Comparison of ENCODE assay signal across 8 cellular contexts in genomic region chr1:156282143-156282478, GRCh38. TPM values are rescaled to one million over a fixed set of nuclear protein-coding genes. Genes with fewer than 3 reads are reported as not detected.
DNase-seq lines count a peak whose midpoint lies in the region; ATAC-seq and TF ChIP-seq lines count a peak whose summit lies in the region.

No MANE protein-coding gene starts in this region.

- H3K4ac ChIP-seq in mesenchymal stem cell (ENCODE audit: low read depth in 1 of 2, low read length in 2 of 2), result peak overlapping the region in 1 of 2 experiments; percentile 71

- peak overlapping the region; percentile 81 for H3K4me3 ChIP-seq in A673 (ENCODE audit: low read depth, low read length, poor library complexity, severe bottlenecking)
- peak overlapping the region; percentile 89 for H3K4me3 ChIP-seq in mesenchymal stem cell (ENCODE audit: insufficient read depth in 1 of 2, low read depth in 1 of 2, low read length in 2 of 2)
- H3K4me3 ChIP-seq in aorta (ENCODE audit: low read length in 2 of 2), result peak overlapping the region; percentile 67 to 90

- peaks cover 8% of the 10 kb centered on the region for H3K4me1 ChIP-seq in A673 (ENCODE audit: insufficient read depth, low read length, poor library complexity, severe bottlenecking)
- peaks cover 9% of the 10 kb centered on the region for H3K4me1 ChIP-seq in mesenchymal stem cell (ENCODE audit: control insufficient read depth, insufficient read depth, low read depth, low read length)
- H3K4me1 ChIP-seq in aorta (ENCODE audit: control insufficient read depth in 1 of 2, insufficient read depth in 2 of 2, low read length in 2 of 2), result peaks cover 0 to 8% of the 10 kb centered on the region in 2 donors

- no peak overlapping the region for H2BK12ac ChIP-seq in mesenchymal stem cell (ENCODE audit: low read length in 2 of 2)

- H3K27me3 ChIP-seq in A673 (replicated peaks; ENCODE audit: insufficient read depth, low read depth, low read length, poor library complexity), result no peaks in the 10 kb centered on the region
- H3K27me3 ChIP-seq in mesenchymal stem cell (ENCODE audit: control insufficient read depth in 1 of 2, insufficient read depth in 1 of 2, low read length in 2 of 2), result no peaks in the 10 kb centered on the region
- no peaks in the 10 kb centered on the region for H3K27me3 ChIP-seq in aorta (ENCODE audit: control insufficient read depth in 1 of 2, insufficient read depth in 2 of 2, low read length in 1 of 2)

- POLR2A ChIA-PET in A673 (lab: Charles Lee; ENCODE audit: low non-redundant PET), result interaction anchor here (0.6 kb wide), 2 partner anchors 11 to 54 kb away, joined by 3 to 5 read pairs; no protein-coding TSS in a partner anchor

- no peak overlapping the region for H4K91ac ChIP-seq in mesenchymal stem cell (ENCODE audit: low read length)

- no peaks in the 10 kb centered on the region for H3K9me3 ChIP-seq in A673 (ENCODE audit: low read depth, low read length, poor library complexity, severe bottlenecking)
- H3K9me3 ChIP-seq in mesenchymal stem cell (ENCODE audit: control insufficient read depth, low read length), result no peaks in the 10 kb centered on the region
- H3K9me3 ChIP-seq in aorta (ENCODE audit: control insufficient read depth, low read length), result no peaks in the 10 kb centered on the region

- peaks cover 22% of the 10 kb centered on the region for H3K79me1 ChIP-seq in mesenchymal stem cell (replicated peaks; ENCODE audit: low read length, poor library complexity, severe bottlenecking)

- H3K18ac ChIP-seq in mesenchymal stem cell (ENCODE audit: low read depth in 1 of 2, low read length in 2 of 2), result peak overlapping the region in 1 of 2 experiments; percentile 79

- H3K4me2 ChIP-seq in mesenchymal stem cell (ENCODE audit: low read length, poor library complexity, severe bottlenecking), result peak overlapping the region; percentile 83

- peaks cover 34% of the 10 kb centered on the region for H3K36me3 ChIP-seq in A673 (ENCODE audit: insufficient read depth, low read length, poor library complexity, severe bottlenecking)
- H3K36me3 ChIP-seq in mesenchymal stem cell (ENCODE audit: control insufficient read depth in 1 of 2, insufficient read depth in 2 of 2, low read depth in 1 of 2, low read length in 2 of 2), result peaks cover 35% of the 10 kb centered on the region in 2 experiments
- peaks cover 0 to 2% of the 10 kb centered on the region in 2 donors for H3K36me3 ChIP-seq in aorta (ENCODE audit: control insufficient read depth in 1 of 2, insufficient read depth in 2 of 2, low read length in 1 of 2)

- H3K14ac ChIP-seq in mesenchymal stem cell (ENCODE audit: low read length in 2 of 2), result peak overlapping the region in 1 of 2 experiments; percentile 31

- no peak overlapping the region for H2BK5ac ChIP-seq in mesenchymal stem cell (ENCODE audit: low read depth, low read length, poor library complexity, severe bottlenecking)

- peak overlapping the region; percentile 37 for H2AK5ac ChIP-seq in mesenchymal stem cell (ENCODE audit: low read length, severe bottlenecking)

- intact Hi-C loops in A673 (cut with micrococcal nuclease; ENCODE audit: unreplicated experiment) (no loop called here), aorta (cut with DNase I) (no loop called here)

- peak overlapping the region; percentile 97 for H3K27ac ChIP-seq in A673 (ENCODE audit: low read depth, low read length, poor library complexity, severe bottlenecking)
- H3K27ac ChIP-seq in mesenchymal stem cell (ENCODE audit: low read length, poor library complexity, severe bottlenecking), result no peak overlapping the region
- no peak overlapping the region for H3K27ac ChIP-seq in aorta (ENCODE audit: low read depth in 1 of 2, low read length in 2 of 2)

- ATAC-seq in GM19452 (IDR thresholded peaks at IDR 0.05; ENCODE audit: unreplicated experiment), result peak; percentile 8
- peak; percentile 2 for ATAC-seq in aorta (ENCODE audit: low FRiP score)

- TF ChIP-seq CTCF in A673 (conservative IDR thresholded peaks at IDR 0.05; ENCODE audit: low read depth, low read length) (no peak), GM20000 (IDR thresholded peaks at IDR 0.05; ENCODE audit: extremely low read depth, missing control alignments) (no peak)

- H3K9ac ChIP-seq in mesenchymal stem cell (ENCODE audit: low read length), result peak overlapping the region; percentile 89

- no peak overlapping the region for H2BK120ac ChIP-seq in mesenchymal stem cell (ENCODE audit: low read depth, low read length)

- no peak overlapping the region for H2AFZ ChIP-seq in mesenchymal stem cell (ENCODE audit: low read depth, low read length)

- CTCF ChIA-PET in A673 (lab: Charles Lee), result interaction anchor here (0.6 kb wide), 1 partner anchor 248 kb away, joined by 4 read pairs; no protein-coding TSS in a partner anchor

- H2BK15ac ChIP-seq in mesenchymal stem cell (ENCODE audit: low read depth, poor library complexity, severe bottlenecking), result no peak overlapping the region

- H3K23ac ChIP-seq in mesenchymal stem cell (ENCODE audit: low read length in 2 of 2), result no peak overlapping the region

- 0% methylated on average over 10 of the region's 10 CpGs for WGBS in mesenchymal stem cell
- WGBS in aorta, 2 donors, result 0% methylated on average over 10 of the region's 10 CpGs

- DNase-seq in A673 (ENCODE audit: low spot score) (no peak), NCI-H2196 treated with DMSO at 0.1 percent for 48 hours (lab: John Stamatoyannopoulos, UW; ENCODE audit: unreplicated experiment) (peak; percentile 25), cerebellar cortex (ENCODE audit: low spot score) (peak; percentile 50), mesenchymal stem cell (no peak), aorta (no peak), GM20000 (ENCODE audit: low spot score) (no peak), activated gamma-delta T cell treated with Interleukin-2 at 50 U/mL for 16 hours (no peak)

- no peak overlapping the region for H4K8ac ChIP-seq in mesenchymal stem cell (ENCODE audit: low read length)

- BruUV-seq in A673 (replicated peaks; lab: Mats Ljungman, UMichigan), result no TSS peak

RNA-seq across cellular contexts. Expression of gene SMG5, which starts 0.5 kb away (rescaled TPM):
- total RNA-seq in A673 (2021), result 107 and 129 TPM in 2 replicates
- 27.9 TPM for polyA plus RNA-seq in mesenchymal stem cell (2013, experiment 1 of 2)
- 28.1 TPM for polyA plus RNA-seq in mesenchymal stem cell (2013, experiment 2 of 2)
- 10 to 100 TPM; 47.2 to 58.6 TPM for total RNA-seq in aorta
- 10 to 100 TPM; 21.9 to 34.7 TPM for polyA plus RNA-seq in aorta

RNA-seq across cellular contexts. Expression of gene TMEM79, which starts 2.0 kb away (rescaled TPM):
- 7.0 and 9.1 TPM in 2 replicates for total RNA-seq in A673 (2021)
- 1.0 TPM for polyA plus RNA-seq in mesenchymal stem cell (2013, experiment 1 of 2)
- polyA plus RNA-seq in mesenchymal stem cell (2013, experiment 2 of 2), result 0.85 TPM
- total RNA-seq in aorta, result 1 to 10 TPM; 1.2 to 2.6 TPM
- 1 to 10 TPM; 1.4 to 2.1 TPM for polyA plus RNA-seq in aorta

RNA-seq across cellular contexts. Expression of gene GLMP, which starts 13.4 kb away (rescaled TPM):
- 30.3 and 37.2 TPM in 2 replicates for total RNA-seq in A673 (2021)
- 160 TPM for polyA plus RNA-seq in mesenchymal stem cell (2013, experiment 1 of 2)
- 165 TPM for polyA plus RNA-seq in mesenchymal stem cell (2013, experiment 2 of 2)
- total RNA-seq in aorta, result 10 to 100 TPM; 36.4 to 50.8 TPM
- 10 to 100 TPM; 42.2 to 57.1 TPM for polyA plus RNA-seq in aorta

RNA-seq across cellular contexts. Expression of gene VHLL, which starts 17.0 kb away (rescaled TPM):
- not detected in 2 replicates for total RNA-seq in A673 (2021)
- not detected for polyA plus RNA-seq in mesenchymal stem cell (2013, experiment 1 of 2)
- not detected for polyA plus RNA-seq in mesenchymal stem cell (2013, experiment 2 of 2)
- not detected for total RNA-seq in aorta
- not detected for polyA plus RNA-seq in aorta

RNA-seq across cellular contexts. Expression of gene PAQR6, which starts 34.3 kb away (rescaled TPM):
- total RNA-seq in A673 (2021) (4.1 and 5.4 TPM in 2 replicates), aorta (1 to 10 TPM in 1 of 2 donors, under 1 TPM in 1; 0.81 to 2.8 TPM)
- 3.5 TPM for polyA plus RNA-seq in mesenchymal stem cell (2013, experiment 1 of 2)
- 2.6 TPM for polyA plus RNA-seq in mesenchymal stem cell (2013, experiment 2 of 2)
- polyA plus RNA-seq in aorta, result 1 to 10 TPM in 1 of 2 donors, not detected in 1; 2.3 TPM

Comparison
In these comparisons a context has a peak if more than half of its experiments do, and no peak if none do; other contexts are left out.
1. DNase-seq: peak in NCI-H2196 treated with DMSO at 0.1 percent for 48 hours (single experiment) and cerebellar cortex (single experiment); none in A673 (single experiment), mesenchymal stem cell (single experiment), aorta (0 of 2), GM20000 (single experiment) and activated gamma-delta T cell treated with Interleukin-2 at 50 U/mL for 16 hours (single experiment).
2. Peak in every context shown above with its lines, with median percentiles within 50 percentile points of each other: H3K4me3 ChIP-seq.